ENCODE assay signal across 27 cellular contexts in genomic region chr1:236689713-236690569, GRCh38. TPM values are rescaled to one million over a fixed set of nuclear protein-coding genes. Genes with fewer than 3 reads are reported as not detected.
A peak's percentile ranks its signal among the peaks of the same experiment; 100 is the strongest.
DNase-seq lines count a peak whose midpoint lies in the region; ATAC-seq and TF ChIP-seq lines count a peak whose summit lies in the region.
"Had no signal": no experiment of that assay in that cellular context is flagged by ENCODE, and none has a peak within 500 bp of the region (broad histone marks: within the 10 kb centered on the region; RNA-seq: fewer than 3 reads in every experiment).

No MANE protein-coding gene starts in this region.

- H3K27me3 Mint-ChIP-seq in CD4-positive, alpha-beta T cell, result peaks cover 76% of the 10 kb centered on the region

- H3K9ac ChIP-seq in SK-N-MC (ENCODE audit: insufficient read length), result no peak overlapping the region

- H3K4me3 ChIP-seq in SK-N-MC (peak overlapping the region; percentile 15; the same call in 1 of the 2 replicates), left ventricle myocardium inferior (peak overlapping the region; percentile 77), psoas muscle (peak overlapping the region; percentile 91)
- H3K4me3 ChIP-seq: gastroesophageal sphincter, lung, mucosa of descending colon, ovary, SJSA1 had no signal

- peak; percentile 10 for DNase-seq in activated CD4-positive, alpha-beta T cell treated with anti-CD3 and anti-CD28 coated beads for 48 hours
- no peak for DNase-seq in activated CD4-positive, alpha-beta T cell treated with anti-CD3 and anti-CD28 coated beads, Interleukin-2, amount 50 U/mL, for 4 hours
- DNase-seq in SK-N-MC (ENCODE audit: low read depth, low spot score) (no peak), left ventricle myocardium inferior (peak; percentile 39), psoas muscle (peak; percentile 50 to 83), H4 (ENCODE audit: low spot score) (no peak), OCI-M1 (lab: John Stamatoyannopoulos, UW) (no peak)
- DNase-seq in CD4-positive, alpha-beta T cell, result no peak
- DNase-seq: activated CD4-positive, alpha-beta T cell treated with anti-CD3 and anti-CD28 coated beads for 1 hour; activated CD8-positive, alpha-beta memory T cell treated with anti-CD3 and anti-CD28 coated beads for 24 hours; activated effector memory CD4-positive, alpha-beta T cell treated with Interleukin-2 at 50 U/mL for 16 hours; CD8-positive, alpha-beta memory T cell; dermis blood vessel endothelial cell; GDM1; H7; mucosa of descending colon; NCI-H1092; NCI-H187; ovary; T-helper 1 cell had no signal

- H3K9me3 Mint-ChIP-seq in CD4-positive, alpha-beta T cell, result no peaks in the 10 kb centered on the region
- H3K9me3 Mint-ChIP-seq: type B pancreatic cell had no signal

- intact Hi-C loops in left ventricle myocardium inferior (cut with micrococcal nuclease), result no loop called here
- intact Hi-C loops in psoas muscle (cut with DNase I), result loop anchor here in 1 of 2 donors (2.0 kb wide), 1 partner anchor 13 kb away; no protein-coding TSS in a partner anchor
- intact Hi-C loops in CD4-positive, alpha-beta T cell (cut with DNase I, micrococcal nuclease), result loop anchor here in 1 of 2 experiments (2.0 kb wide), 1 partner anchor 101 kb away; no protein-coding TSS in a partner anchor

- H3K4me1 ChIP-seq in left ventricle myocardium inferior, result peaks cover 53% of the 10 kb centered on the region
- peaks cover 18% of the 10 kb centered on the region for H3K4me1 ChIP-seq in psoas muscle

- ATAC-seq in psoas muscle, result peak; percentile 39 to 61 (median 56)
- no peak for ATAC-seq in CD4-positive, alpha-beta T cell (ENCODE audit: poor library complexity)
- ATAC-seq: gastroesophageal sphincter, mucosa of descending colon, sciatic nerve had no signal

- H3K27ac Mint-ChIP-seq in CD4-positive, alpha-beta T cell, result no peak overlapping the region
- H3K27ac Mint-ChIP-seq: activated naive CD8-positive, alpha-beta T cell; type B pancreatic cell had no signal

- TF ChIP-seq CTCF in left ventricle myocardium inferior (IDR thresholded peaks at IDR 0.05; ENCODE audit: borderline replicate concordance) (no peak), psoas muscle (IDR thresholded peaks at IDR 0.05) (no peak)
- no peak for TF ChIP-seq CTCF in CD4-positive, alpha-beta T cell (IDR thresholded peaks at IDR 0.05)

- peaks cover 9% of the 10 kb centered on the region; the same call in 1 of the 2 replicates for H3K36me3 ChIP-seq in SK-N-MC (ENCODE audit: insufficient read depth, low read length)
- no peaks in the 10 kb centered on the region for H3K36me3 ChIP-seq in left ventricle myocardium inferior
- H3K36me3 ChIP-seq in psoas muscle (ENCODE audit: insufficient read depth in 1 of 2, low read depth in 1 of 2), result no peaks in the 10 kb centered on the region
- H3K36me3 ChIP-seq: ascending aorta, gastroesophageal sphincter, ovary, SJSA1 had no signal

- H3K27me3 ChIP-seq in left ventricle myocardium inferior (ENCODE audit: low read depth) (peaks cover 44% of the 10 kb centered on the region), psoas muscle (ENCODE audit: insufficient read depth in 3 of 3, low read length in 2 of 3) (no peaks in the 10 kb centered on the region)
- peaks cover 56% of the 10 kb centered on the region for H3K27me3 ChIP-seq in CD4-positive, alpha-beta T cell (ENCODE audit: control insufficient read depth, insufficient read depth, low read length)
- H3K27me3 ChIP-seq: ascending aorta, ovary had no signal

- H3K27ac ChIP-seq in SK-N-MC (no peak overlapping the region), left ventricle myocardium inferior (replicated peaks) (peak overlapping the region; percentile 94), psoas muscle (peak overlapping the region; percentile 99)
- no peak overlapping the region for H3K27ac ChIP-seq in CD4-positive, alpha-beta T cell (ENCODE audit: low read depth, low read length)
- H3K27ac ChIP-seq: ascending aorta, gastroesophageal sphincter, ovary, SJSA1 had no signal

- H3K36me3 Mint-ChIP-seq in CD4-positive, alpha-beta T cell (ENCODE audit: low read depth), result no peaks in the 10 kb centered on the region
- H3K36me3 Mint-ChIP-seq: activated naive CD8-positive, alpha-beta T cell; type B pancreatic cell had no signal

- H3K4me1 Mint-ChIP-seq in CD4-positive, alpha-beta T cell (ENCODE audit: low read depth), result peaks cover 25% of the 10 kb centered on the region

- H3K9me3 ChIP-seq in SK-N-MC (ENCODE audit: low read depth, low read length) (peaks cover 8% of the 10 kb centered on the region; the same call in 1 of the 2 replicates), left ventricle myocardium inferior (replicated peaks) (no peaks in the 10 kb centered on the region), psoas muscle (no peaks in the 10 kb centered on the region)
- H3K9me3 ChIP-seq in CD4-positive, alpha-beta T cell (ENCODE audit: control insufficient read depth, low read length), result no peaks in the 10 kb centered on the region
- H3K9me3 ChIP-seq: ascending aorta, gastroesophageal sphincter, mucosa of descending colon, ovary had no signal

- POLR2A ChIA-PET in CD4-positive, alpha-beta T cell (lab: Charles Lee), result no interaction called here

- H3K4me3 Mint-ChIP-seq in CD4-positive, alpha-beta T cell, result no peak overlapping the region
- H3K4me3 Mint-ChIP-seq: activated naive CD8-positive, alpha-beta T cell; CD8-positive, alpha-beta memory T cell; type B pancreatic cell had no signal

- CTCF ChIA-PET in CD4-positive, alpha-beta T cell (lab: Charles Lee), result no interaction called here

- 29 to 44% (median 33%) methylated on average over 11 of the region's 11 CpGs for WGBS in psoas muscle, 3 donors

RNA-seq across cellular contexts. Expression of gene ACTN2, which starts 3.6 kb away (rescaled TPM):
- 2,454 TPM for total RNA-seq in left ventricle myocardium inferior
- total RNA-seq in psoas muscle, result 1,000 to 10,000 TPM; 2,645 to 4,645 (median 3,147) TPM
- polyA plus RNA-seq in psoas muscle, result 1,000 to 10,000 TPM in 1 of 3 donors, 100 to 1,000 TPM in 2; 792 to 1,560 (median 952) TPM
- under 1 TPM in 1 of 2 experiments, not detected in 1; 0.28 TPM for total RNA-seq in CD4-positive, alpha-beta T cell
- total RNA-seq in H4 (2014; rRNA removed; shearing (Covaris generic)), result 1.4 TPM in 1 of 2 replicates, not detected in the other
- total RNA-seq: CD8-positive, alpha-beta memory T cell; dermis blood vessel endothelial cell; SJSA1 had no signal
- polyA plus RNA-seq: CD8-positive, alpha-beta memory T cell had no signal

Comparison
In these comparisons a context has a peak if more than half of its experiments do, and no peak if none do; other contexts are left out.
1. DNase-seq: peak in activated CD4-positive, alpha-beta T cell treated with anti-CD3 and anti-CD28 coated beads for 48 hours (single experiment), left ventricle myocardium inferior (single experiment) and psoas muscle (2 of 2); none in activated CD4-positive, alpha-beta T cell treated with anti-CD3 and anti-CD28 coated beads, Interleukin-2, amount 50 U/mL, for 4 hours (0 of 2), SK-N-MC (single experiment), CD4-positive, alpha-beta T cell (0 of 10), H4 (single experiment) and OCI-M1 (single experiment).
2. H3K27ac ChIP-seq: peak in left ventricle myocardium inferior (single experiment) and psoas muscle (single experiment); none in SK-N-MC (single experiment) and CD4-positive, alpha-beta T cell (single experiment).
3. H3K4me3 ChIP-seq: peak in every context shown above with its lines; median percentile 91 in psoas muscle; 77 in left ventricle myocardium inferior; 15 in SK-N-MC.
4. RNA of gene ACTN2, which starts 3.6 kb away (total RNA-seq): 2,645 to 4,645 TPM in psoas muscle and 2,454 TPM in left ventricle myocardium inferior (single experiment); 1.4 TPM in H4 and 0.28 TPM in CD4-positive, alpha-beta T cell; every median in the first group is over 1,000 times any median in the second.